In genomic region chr5:34854459-34855174, GRCh38 we compare ENCODE assay signal across 10 cellular contexts. TPM values are rescaled to one million over a fixed set of nuclear protein-coding genes. Genes with fewer than 3 reads are reported as not detected.
DNase-seq lines count a peak whose midpoint lies in the region; ATAC-seq and TF ChIP-seq lines count a peak whose summit lies in the region.
"Had no signal": no experiment of that assay in that cellular context is flagged by ENCODE, and none has a peak within 500 bp of the region (broad histone marks: within the 10 kb centered on the region; RNA-seq: fewer than 3 reads in every experiment).

No MANE protein-coding gene starts in this region.

- no peak overlapping the region for H2AFZ ChIP-seq in mesenchymal stem cell (ENCODE audit: low read depth, low read length)

- no peak overlapping the region for H3K14ac ChIP-seq in mesenchymal stem cell (ENCODE audit: low read length in 2 of 2)

- DNase-seq in NCI-H2029 treated with DMSO at 0.1 percent for 48 hours (lab: John Stamatoyannopoulos, UW) = peak; percentile 84
- DNase-seq in mesenchymal stem cell = no peak
- no peak for DNase-seq in activated naive CD4-positive, alpha-beta T cell treated with anti-CD3 and anti-CD28 coated beads, Interleukin-2, amount 50 U/mL, for 16 hours
- no peak for DNase-seq in activated CD4-positive, alpha-beta T cell treated with anti-CD3 and anti-CD28 coated beads for 1 hour
- no peak for DNase-seq in activated CD4-positive, CD25-positive, alpha-beta regulatory T cell treated with anti-CD3 and anti-CD28 coated beads, Interleukin-2, amount 50 U/mL, for 72 hours
- DNase-seq in adrenal gland = no peak
- DNase-seq: T-cell had no signal

- H3K27ac ChIP-seq in mesenchymal stem cell (ENCODE audit: low read length, poor library complexity, severe bottlenecking) = no peak overlapping the region
- H3K27ac ChIP-seq in adrenal gland = no peak overlapping the region
- H3K27ac ChIP-seq: prostate gland had no signal

- TF ChIP-seq CTCF in adrenal gland (IDR thresholded peaks at IDR 0.05) = no peak

- H3K4ac ChIP-seq in mesenchymal stem cell (ENCODE audit: low read depth in 1 of 2, low read length in 2 of 2) = no peak overlapping the region

- H3K36me3 ChIP-seq in mesenchymal stem cell (ENCODE audit: control insufficient read depth in 1 of 2, insufficient read depth in 2 of 2, low read depth in 1 of 2, low read length in 2 of 2) (no peaks in the 10 kb centered on the region), adrenal gland (replicated peaks in 1 of 2) (no peaks in the 10 kb centered on the region)
- H3K36me3 ChIP-seq: prostate gland had no signal

- H4K91ac ChIP-seq in mesenchymal stem cell (ENCODE audit: low read length) = no peak overlapping the region

- no peak overlapping the region for H3K23ac ChIP-seq in mesenchymal stem cell (ENCODE audit: low read length in 2 of 2)

- H3K27me3 ChIP-seq in mesenchymal stem cell (ENCODE audit: control insufficient read depth in 1 of 2, insufficient read depth in 1 of 2, low read length in 2 of 2) (no peaks in the 10 kb centered on the region), adrenal gland (no peaks in the 10 kb centered on the region)

- H3K9me3 ChIP-seq in mesenchymal stem cell (ENCODE audit: control insufficient read depth, low read length) (no peaks in the 10 kb centered on the region), adrenal gland (replicated peaks in 1 of 3) (no peaks in the 10 kb centered on the region)
- H3K9me3 ChIP-seq: prostate gland had no signal

- peak; percentile 93 for ATAC-seq in GM18907 (IDR thresholded peaks at IDR 0.05; ENCODE audit: unreplicated experiment)
- peak; percentile 100 for ATAC-seq in HG02885 (IDR thresholded peaks at IDR 0.05; ENCODE audit: poor library complexity, unreplicated experiment)
- ATAC-seq: T-cell had no signal

- H2BK5ac ChIP-seq in mesenchymal stem cell (ENCODE audit: low read depth, low read length, poor library complexity, severe bottlenecking) = no peak overlapping the region

- no peak overlapping the region for H3K18ac ChIP-seq in mesenchymal stem cell (ENCODE audit: low read depth in 1 of 2, low read length in 2 of 2)

- 75% methylated on average over 3 of the region's 4 CpGs for WGBS in mesenchymal stem cell
- WGBS in adrenal gland, 4 donors = 80 to 87% (median 86%) methylated on average over 4 of the region's 4 CpGs

- H3K9ac ChIP-seq in mesenchymal stem cell (ENCODE audit: low read length) = no peak overlapping the region

- no peak overlapping the region for H2BK15ac ChIP-seq in mesenchymal stem cell (ENCODE audit: low read depth, poor library complexity, severe bottlenecking)

- no peak overlapping the region for H4K8ac ChIP-seq in mesenchymal stem cell (ENCODE audit: low read length)

- no peaks in the 10 kb centered on the region for H3K79me1 ChIP-seq in mesenchymal stem cell (replicated peaks; ENCODE audit: low read length, poor library complexity, severe bottlenecking)

- no peak overlapping the region for H3K4me2 ChIP-seq in mesenchymal stem cell (ENCODE audit: low read length, poor library complexity, severe bottlenecking)

- H2BK12ac ChIP-seq in mesenchymal stem cell (ENCODE audit: low read length in 2 of 2) = no peak overlapping the region

- TF ChIP-seq POLR2A in adrenal gland (IDR thresholded peaks at IDR 0.05) = no peak

- H2BK120ac ChIP-seq in mesenchymal stem cell (ENCODE audit: low read depth, low read length) = no peak overlapping the region

- intact Hi-C loops in adrenal gland (cut with DNase I) = no loop called here

- H3K4me3 ChIP-seq in mesenchymal stem cell (ENCODE audit: insufficient read depth in 1 of 2, low read depth in 1 of 2, low read length in 2 of 2) (no peak overlapping the region), adrenal gland (no peak overlapping the region)
- H3K4me3 ChIP-seq: prostate gland had no signal

- H3K4me1 ChIP-seq in mesenchymal stem cell (ENCODE audit: control insufficient read depth, insufficient read depth, low read depth, low read length) (peaks cover 1% of the 10 kb centered on the region), adrenal gland (replicated peaks in 1 of 2) (no peaks in the 10 kb centered on the region)
- H3K4me1 ChIP-seq: prostate gland had no signal

- H2AK5ac ChIP-seq in mesenchymal stem cell (ENCODE audit: low read length, severe bottlenecking) = peak overlapping the region; percentile 68

RNA-seq across cellular contexts. Expression of gene TTC23L, which starts 15.7 kb away (rescaled TPM):
- 0.03 TPM for polyA plus RNA-seq in mesenchymal stem cell (2013, experiment 1 of 2)
- 0.18 TPM for polyA plus RNA-seq in mesenchymal stem cell (2013, experiment 2 of 2)
- 1 to 10 TPM in 5 of 8 donors, under 1 TPM in 1, not detected in 2; 0.83 to 3.6 (median 2.9) TPM for total RNA-seq in adrenal gland
- 1 to 10 TPM in 2 of 3 donors, under 1 TPM in 1; 0.40 to 4.8 (median 1.0) TPM for polyA plus RNA-seq in adrenal gland
